ENCODE assay signal across 25 cellular contexts in genomic region chr5:144017631-144018030, GRCh38.
"Had no signal": no experiment of that assay in that cellular context is flagged by ENCODE, and none has a peak within 500 bp of the region (broad histone marks: within the 10 kb centered on the region; RNA-seq: fewer than 3 reads in every experiment).

No MANE protein-coding gene starts in this region.

- H3K9me3 ChIP-seq: ovary, prostate gland, right atrium auricular region, vagina had no signal

- H3K27ac ChIP-seq: coronary artery, epithelial cell of prostate, foreskin keratinocyte, left ventricle myocardium inferior, ovary, prostate gland, right atrium auricular region, skin epidermis, vagina, VCaP had no signal

- H3K36me3 Mint-ChIP-seq: activated CD8-positive, alpha-beta memory T cell treated with anti-CD3 and anti-CD28 coated beads, Interleukin-2, amount 10 ng/mL, durations not matched to agents 7 days and 5 days; natural killer cell; T-cell had no signal

- H3K4me3 ChIP-seq: coronary artery, left ventricle myocardium inferior, ovary, prostate gland, right atrium auricular region, skin epidermis, vagina had no signal

- H3K36me3 ChIP-seq: left ventricle myocardium inferior, ovary, prostate gland, right atrium auricular region, vagina had no signal

- H3K4me1 Mint-ChIP-seq: activated CD4-positive, alpha-beta T cell treated with anti-CD3 and anti-CD28 coated beads, Interleukin-2, amount 10 ng/mL, durations not matched to agents 24 days and 14 days; activated CD8-positive, alpha-beta memory T cell treated with anti-CD3 and anti-CD28 coated beads, Interleukin-2, amount 10 ng/mL, durations not matched to agents 7 days and 5 days; activated naive CD4-positive, alpha-beta T cell treated with anti-CD3 and anti-CD28 coated beads, Interleukin-2, amount 50 U/mL, for 24 hours; endodermal cell; immature natural killer cell; natural killer cell; stimulated activated naive B cell treated with anti-CD40 and anti-IgM and Interleukin-4, amounts not matched to agents 10 μg/mL and 1 μg/mL and 100 μg/mL, for 72 hours had no signal

- H3K27ac Mint-ChIP-seq: activated CD4-positive, alpha-beta T cell treated with anti-CD3 and anti-CD28 coated beads, Interleukin-2, amount 10 ng/mL, durations not matched to agents 24 days and 14 days; activated CD8-positive, alpha-beta memory T cell treated with anti-CD3 and anti-CD28 coated beads, Interleukin-2, amount 10 ng/mL, durations not matched to agents 7 days and 5 days; activated CD8-positive, alpha-beta T cell treated with anti-CD3 and anti-CD28 coated beads for 36 hours; activated naive CD4-positive, alpha-beta T cell treated with anti-CD3 and anti-CD28 coated beads, Interleukin-2, amount 50 U/mL, for 24 hours; endodermal cell; immature natural killer cell; natural killer cell; stimulated activated naive B cell treated with anti-CD40 and anti-IgM and Interleukin-4, amounts not matched to agents 10 μg/mL and 1 μg/mL and 100 μg/mL, for 72 hours; T-cell; T-helper 2 cell treated with Interferon-gamma antibody and Interleukin-4, amounts not matched to agents 5 μg/mL and 100 μg/mL, for 36 hours had no signal

- DNase-seq: activated CD4-positive, alpha-beta T cell treated with anti-CD3 and anti-CD28 coated beads, Interleukin-2, amount 10 ng/mL, durations not matched to agents 24 days and 14 days; activated CD8-positive, alpha-beta memory T cell treated with anti-CD3 and anti-CD28 coated beads, Interleukin-2, amount 10 ng/mL, durations not matched to agents 7 days and 5 days; activated CD8-positive, alpha-beta T cell treated with anti-CD3 and anti-CD28 coated beads for 36 hours; activated gamma-delta T cell; activated T-cell treated with anti-CD3 and anti-CD28 coated beads for 4 hours; endodermal cell; foreskin keratinocyte; immature natural killer cell; left ventricle myocardium inferior; natural killer cell; ovary; stimulated activated CD8-positive, alpha-beta memory T cell treated with anti-CD3 and anti-CD28 coated beads, Interleukin-4, amount 100 ng/mL, for 48 hours; stimulated activated naive B cell treated with anti-CD40 and anti-IgM and Interleukin-4, amounts not matched to agents 10 μg/mL and 1 μg/mL and 100 μg/mL, for 72 hours; T-cell; trophoblast cell had no signal

- H3K4me3 Mint-ChIP-seq: activated CD4-positive, alpha-beta T cell treated with anti-CD3 and anti-CD28 coated beads, Interleukin-2, amount 10 ng/mL, durations not matched to agents 24 days and 14 days; activated CD8-positive, alpha-beta memory T cell treated with anti-CD3 and anti-CD28 coated beads, Interleukin-2, amount 10 ng/mL, durations not matched to agents 7 days and 5 days; activated CD8-positive, alpha-beta T cell treated with anti-CD3 and anti-CD28 coated beads for 36 hours; activated naive CD4-positive, alpha-beta T cell treated with anti-CD3 and anti-CD28 coated beads, Interleukin-2, amount 50 U/mL, for 24 hours; endodermal cell; immature natural killer cell; natural killer cell; stimulated activated naive B cell treated with anti-CD40 and anti-IgM and Interleukin-4, amounts not matched to agents 10 μg/mL and 1 μg/mL and 100 μg/mL, for 72 hours; T-cell; T-helper 2 cell treated with Interferon-gamma antibody and Interleukin-4, amounts not matched to agents 5 μg/mL and 100 μg/mL, for 36 hours had no signal

- H3K27me3 ChIP-seq: foreskin keratinocyte, ovary, right atrium auricular region, vagina had no signal

- ATAC-seq: activated CD4-positive, CD25-positive, alpha-beta regulatory T cell treated with anti-CD3 and anti-CD28 coated beads, Interleukin-2, amount 50 U/mL, for 24 hours; activated CD8-positive, alpha-beta memory T cell treated with anti-CD3 and anti-CD28 coated beads, Interleukin-2, amount 10 ng/mL, durations not matched to agents 7 days and 5 days; activated CD8-positive, alpha-beta T cell treated with anti-CD3 and anti-CD28 coated beads for 36 hours; foreskin keratinocyte; natural killer cell; stimulated activated naive B cell treated with anti-CD40 and anti-IgM and Interleukin-4, amounts not matched to agents 10 μg/mL and 1 μg/mL and 100 μg/mL, for 72 hours; T-cell had no signal

- H3K4me1 ChIP-seq: foreskin keratinocyte, prostate gland, vagina had no signal
